In the genomic region with DNA sequence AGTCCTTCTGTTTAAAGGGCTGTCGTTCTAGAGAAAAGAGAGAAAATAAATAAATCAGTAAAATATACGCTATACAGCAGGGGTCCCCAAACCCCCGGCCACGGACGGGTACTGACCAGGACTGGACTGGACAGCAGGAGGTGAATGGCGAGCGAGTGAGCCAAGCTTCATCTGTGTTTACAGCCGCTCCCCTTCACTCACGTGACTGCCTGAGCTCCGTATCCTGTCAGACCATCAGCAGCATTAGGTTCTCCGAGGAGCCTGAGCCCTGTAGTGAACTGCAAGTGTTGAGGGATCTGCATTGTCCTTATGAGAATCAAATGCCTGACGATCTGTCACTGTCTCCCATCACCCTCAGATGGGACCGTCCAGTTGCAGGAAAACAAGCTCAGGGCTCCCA, we compare ENCODE assay signal across 1 cellular context.
A peak's percentile ranks its signal among the peaks of the same experiment; 100 is the strongest.
TF ChIP-seq lines count a peak whose summit lies in the region.

No MANE protein-coding gene starts in this region.

TF ChIP-seq in K562, 482 proteins besides CTCF, POLR2A, EP300 and RAD21 (continued from another document and continues in another):
- no peak for TF ChIP-seq KAT7 (CRISPR knock-in tag; IDR thresholded peaks at IDR 0.05; ENCODE audit: borderline replicate concordance)
- peak; percentile 85; the same call in 1 of the 2 replicates for TF ChIP-seq TOE1 (IDR thresholded peaks at IDR 0.05; ENCODE audit: borderline replicate concordance)
- TF ChIP-seq TOE1 (CRISPR knock-in tag; IDR thresholded peaks at IDR 0.05; ENCODE audit: borderline replicate concordance, low read depth), result no peak
- TF ChIP-seq, protein P1, sequence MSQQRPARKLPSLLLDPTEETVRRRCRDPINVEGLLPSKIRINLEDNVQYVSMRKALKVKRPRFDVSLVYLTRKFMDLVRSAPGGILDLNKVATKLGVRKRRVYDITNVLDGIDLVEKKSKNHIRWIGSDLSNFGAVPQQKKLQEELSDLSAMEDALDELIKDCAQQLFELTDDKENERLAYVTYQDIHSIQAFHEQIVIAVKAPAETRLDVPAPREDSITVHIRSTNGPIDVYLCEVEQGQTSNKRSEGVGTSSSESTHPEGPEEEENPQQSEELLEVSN (IDR thresholded peaks at IDR 0.05; ENCODE audit: borderline replicate concordance in 1 of 2, extremely low read depth in 1 of 2, insufficient read depth in 1 of 2, insufficient read length in 1 of 2, low read depth in 1 of 2, low read length in 1 of 2, poor library complexity in 1 of 2, severe bottlenecking in 1 of 2), result peak in 1 of 2 experiments; percentile 13
- TF ChIP-seq ATF1 (CRISPR knock-in tag; IDR thresholded peaks at IDR 0.05), result no peak
- no peak for TF ChIP-seq ATF1 (tag; IDR thresholded peaks at IDR 0.05)
- TF ChIP-seq SREBF1 (IDR thresholded peaks at IDR 0.05; ENCODE audit: borderline replicate concordance, low read depth, low read length), result no peak
- TF ChIP-seq CXXC5 (CRISPR knock-in tag; IDR thresholded peaks at IDR 0.05), result no peak
- TF ChIP-seq TCF7 (IDR thresholded peaks at IDR 0.05; ENCODE audit: borderline replicate concordance), result no peak
- TF ChIP-seq ZBTB8A (IDR thresholded peaks at IDR 0.05; ENCODE audit: partially characterized antibody), result no peak
- TF ChIP-seq ZNF274 (IDR thresholded peaks at IDR 0.05; ENCODE audit: borderline replicate concordance, low read depth, low read length), result no peak
- no peak for TF ChIP-seq PHF21A (IDR thresholded peaks at IDR 0.05; ENCODE audit: borderline replicate concordance, low read depth)
- TF ChIP-seq MBD2 (IDR thresholded peaks at IDR 0.05; ENCODE audit: borderline replicate concordance, low read depth), result no peak
- no peak for TF ChIP-seq ZNF165 (CRISPR knock-in tag; IDR thresholded peaks at IDR 0.05; ENCODE audit: borderline replicate concordance)
- no peak for TF ChIP-seq HDGF (IDR thresholded peaks at IDR 0.05)
- no peak for TF ChIP-seq RUNX1 (IDR thresholded peaks at IDR 0.05; ENCODE audit: low read depth)
- TF ChIP-seq RB1 (IDR thresholded peaks at IDR 0.05; ENCODE audit: low read depth), result no peak
- TF ChIP-seq POLR2G (IDR thresholded peaks at IDR 0.05; ENCODE audit: low read depth, low read length), result no peak
- TF ChIP-seq MAZ (CRISPR knock-in tag; conservative IDR thresholded peaks at IDR 0.05 in 1 of 2, IDR thresholded peaks at IDR 0.05 in 1 of 2), result no peak
- no peak for TF ChIP-seq HMG20A (CRISPR knock-in tag; conservative IDR thresholded peaks at IDR 0.05)
- TF ChIP-seq SAFB (IDR thresholded peaks at IDR 0.05; ENCODE audit: borderline replicate concordance, low read depth, low read length), result no peak
- TF ChIP-seq TFAM (CRISPR knock-in tag; conservative IDR thresholded peaks at IDR 0.05), result no peak
- TF ChIP-seq, protein P2, sequence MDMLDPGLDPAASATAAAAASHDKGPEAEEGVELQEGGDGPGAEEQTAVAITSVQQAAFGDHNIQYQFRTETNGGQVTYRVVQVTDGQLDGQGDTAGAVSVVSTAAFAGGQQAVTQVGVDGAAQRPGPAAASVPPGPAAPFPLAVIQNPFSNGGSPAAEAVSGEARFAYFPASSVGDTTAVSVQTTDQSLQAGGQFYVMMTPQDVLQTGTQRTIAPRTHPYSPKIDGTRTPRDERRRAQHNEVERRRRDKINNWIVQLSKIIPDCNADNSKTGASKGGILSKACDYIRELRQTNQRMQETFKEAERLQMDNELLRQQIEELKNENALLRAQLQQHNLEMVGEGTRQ (CRISPR knock-in tag; IDR thresholded peaks at IDR 0.05), result peak; percentile 82
- no peak for TF ChIP-seq KLF13 (tag; IDR thresholded peaks at IDR 0.05; ENCODE audit: borderline replicate concordance, low read depth)
- TF ChIP-seq, protein P3, sequence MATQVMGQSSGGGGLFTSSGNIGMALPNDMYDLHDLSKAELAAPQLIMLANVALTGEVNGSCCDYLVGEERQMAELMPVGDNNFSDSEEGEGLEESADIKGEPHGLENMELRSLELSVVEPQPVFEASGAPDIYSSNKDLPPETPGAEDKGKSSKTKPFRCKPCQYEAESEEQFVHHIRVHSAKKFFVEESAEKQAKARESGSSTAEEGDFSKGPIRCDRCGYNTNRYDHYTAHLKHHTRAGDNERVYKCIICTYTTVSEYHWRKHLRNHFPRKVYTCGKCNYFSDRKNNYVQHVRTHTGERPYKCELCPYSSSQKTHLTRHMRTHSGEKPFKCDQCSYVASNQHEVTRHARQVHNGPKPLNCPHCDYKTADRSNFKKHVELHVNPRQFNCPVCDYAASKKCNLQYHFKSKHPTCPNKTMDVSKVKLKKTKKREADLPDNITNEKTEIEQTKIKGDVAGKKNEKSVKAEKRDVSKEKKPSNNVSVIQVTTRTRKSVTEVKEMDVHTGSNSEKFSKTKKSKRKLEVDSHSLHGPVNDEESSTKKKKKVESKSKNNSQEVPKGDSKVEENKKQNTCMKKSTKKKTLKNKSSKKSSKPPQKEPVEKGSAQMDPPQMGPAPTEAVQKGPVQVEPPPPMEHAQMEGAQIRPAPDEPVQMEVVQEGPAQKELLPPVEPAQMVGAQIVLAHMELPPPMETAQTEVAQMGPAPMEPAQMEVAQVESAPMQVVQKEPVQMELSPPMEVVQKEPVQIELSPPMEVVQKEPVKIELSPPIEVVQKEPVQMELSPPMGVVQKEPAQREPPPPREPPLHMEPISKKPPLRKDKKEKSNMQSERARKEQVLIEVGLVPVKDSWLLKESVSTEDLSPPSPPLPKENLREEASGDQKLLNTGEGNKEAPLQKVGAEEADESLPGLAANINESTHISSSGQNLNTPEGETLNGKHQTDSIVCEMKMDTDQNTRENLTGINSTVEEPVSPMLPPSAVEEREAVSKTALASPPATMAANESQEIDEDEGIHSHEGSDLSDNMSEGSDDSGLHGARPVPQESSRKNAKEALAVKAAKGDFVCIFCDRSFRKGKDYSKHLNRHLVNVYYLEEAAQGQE (CRISPR knock-in tag; IDR thresholded peaks at IDR 0.05; ENCODE audit: low read depth), result no peak
- TF ChIP-seq, protein P4, sequence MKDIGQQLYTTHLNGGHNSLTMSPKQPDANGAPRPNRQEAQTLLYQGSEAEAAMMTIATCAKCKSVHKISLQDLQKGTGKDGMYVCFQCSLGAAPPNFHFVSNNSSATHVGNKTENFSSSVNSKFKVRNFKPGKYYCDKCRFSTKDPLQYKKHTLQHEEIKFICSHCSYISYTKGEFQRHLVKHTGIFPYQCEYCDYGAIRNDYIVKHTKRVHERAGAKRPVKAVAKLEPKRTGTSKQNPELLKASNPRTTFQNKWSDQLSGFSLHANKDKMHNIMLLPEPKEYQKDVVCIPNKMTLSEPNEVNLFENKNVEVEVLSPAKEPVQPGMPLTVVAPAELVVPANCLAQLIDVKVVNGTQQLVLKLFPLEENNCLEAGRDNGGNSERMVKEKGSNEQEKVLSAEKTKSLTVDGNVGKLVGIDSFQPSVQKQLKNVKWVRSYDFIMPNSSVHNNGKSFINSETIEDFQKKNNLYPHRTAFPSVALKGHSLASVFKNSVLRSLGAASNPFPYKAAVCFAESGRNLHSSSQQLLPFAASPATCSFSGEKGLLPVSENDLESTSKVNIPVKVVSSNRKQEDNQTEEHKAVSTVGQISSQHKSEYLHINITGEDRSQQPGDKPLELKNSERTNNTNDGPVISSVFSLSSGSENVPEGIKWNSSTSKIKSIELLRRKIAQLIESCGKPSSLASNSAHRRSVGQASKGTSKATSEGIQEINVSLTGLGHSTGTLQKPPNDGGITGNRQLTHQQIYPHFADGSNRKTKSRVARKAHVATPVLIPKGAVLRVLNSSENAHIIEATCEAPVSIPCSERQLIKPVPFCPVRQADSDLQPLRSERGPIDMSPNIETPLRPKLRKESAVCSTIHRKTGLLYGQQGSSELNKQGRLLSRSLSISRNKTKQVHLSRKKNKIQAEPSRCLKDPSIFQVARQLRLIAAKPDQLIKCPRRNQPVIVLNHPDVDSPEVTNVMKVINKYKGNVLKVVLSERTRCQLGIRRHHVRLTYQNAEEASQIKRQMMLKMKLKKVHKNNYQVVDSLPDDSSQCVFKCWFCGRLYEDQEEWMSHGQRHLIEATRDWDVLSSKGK (CRISPR knock-in tag; IDR thresholded peaks at IDR 0.05), result no peak
- no peak for TF ChIP-seq ILF3 (IDR thresholded peaks at IDR 0.05; ENCODE audit: borderline replicate concordance)
- TF ChIP-seq JUNB (CRISPR knock-in tag; conservative IDR thresholded peaks at IDR 0.05), result no peak
- TF ChIP-seq RFX5 (IDR thresholded peaks at IDR 0.05; ENCODE audit: low read depth, low read length), result no peak
- TF ChIP-seq, protein P5, sequence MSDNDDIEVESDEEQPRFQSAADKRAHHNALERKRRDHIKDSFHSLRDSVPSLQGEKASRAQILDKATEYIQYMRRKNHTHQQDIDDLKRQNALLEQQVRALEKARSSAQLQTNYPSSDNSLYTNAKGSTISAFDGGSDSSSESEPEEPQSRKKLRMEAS (CRISPR knock-in tag; IDR thresholded peaks at IDR 0.05), result no peak
- TF ChIP-seq, protein P6, sequence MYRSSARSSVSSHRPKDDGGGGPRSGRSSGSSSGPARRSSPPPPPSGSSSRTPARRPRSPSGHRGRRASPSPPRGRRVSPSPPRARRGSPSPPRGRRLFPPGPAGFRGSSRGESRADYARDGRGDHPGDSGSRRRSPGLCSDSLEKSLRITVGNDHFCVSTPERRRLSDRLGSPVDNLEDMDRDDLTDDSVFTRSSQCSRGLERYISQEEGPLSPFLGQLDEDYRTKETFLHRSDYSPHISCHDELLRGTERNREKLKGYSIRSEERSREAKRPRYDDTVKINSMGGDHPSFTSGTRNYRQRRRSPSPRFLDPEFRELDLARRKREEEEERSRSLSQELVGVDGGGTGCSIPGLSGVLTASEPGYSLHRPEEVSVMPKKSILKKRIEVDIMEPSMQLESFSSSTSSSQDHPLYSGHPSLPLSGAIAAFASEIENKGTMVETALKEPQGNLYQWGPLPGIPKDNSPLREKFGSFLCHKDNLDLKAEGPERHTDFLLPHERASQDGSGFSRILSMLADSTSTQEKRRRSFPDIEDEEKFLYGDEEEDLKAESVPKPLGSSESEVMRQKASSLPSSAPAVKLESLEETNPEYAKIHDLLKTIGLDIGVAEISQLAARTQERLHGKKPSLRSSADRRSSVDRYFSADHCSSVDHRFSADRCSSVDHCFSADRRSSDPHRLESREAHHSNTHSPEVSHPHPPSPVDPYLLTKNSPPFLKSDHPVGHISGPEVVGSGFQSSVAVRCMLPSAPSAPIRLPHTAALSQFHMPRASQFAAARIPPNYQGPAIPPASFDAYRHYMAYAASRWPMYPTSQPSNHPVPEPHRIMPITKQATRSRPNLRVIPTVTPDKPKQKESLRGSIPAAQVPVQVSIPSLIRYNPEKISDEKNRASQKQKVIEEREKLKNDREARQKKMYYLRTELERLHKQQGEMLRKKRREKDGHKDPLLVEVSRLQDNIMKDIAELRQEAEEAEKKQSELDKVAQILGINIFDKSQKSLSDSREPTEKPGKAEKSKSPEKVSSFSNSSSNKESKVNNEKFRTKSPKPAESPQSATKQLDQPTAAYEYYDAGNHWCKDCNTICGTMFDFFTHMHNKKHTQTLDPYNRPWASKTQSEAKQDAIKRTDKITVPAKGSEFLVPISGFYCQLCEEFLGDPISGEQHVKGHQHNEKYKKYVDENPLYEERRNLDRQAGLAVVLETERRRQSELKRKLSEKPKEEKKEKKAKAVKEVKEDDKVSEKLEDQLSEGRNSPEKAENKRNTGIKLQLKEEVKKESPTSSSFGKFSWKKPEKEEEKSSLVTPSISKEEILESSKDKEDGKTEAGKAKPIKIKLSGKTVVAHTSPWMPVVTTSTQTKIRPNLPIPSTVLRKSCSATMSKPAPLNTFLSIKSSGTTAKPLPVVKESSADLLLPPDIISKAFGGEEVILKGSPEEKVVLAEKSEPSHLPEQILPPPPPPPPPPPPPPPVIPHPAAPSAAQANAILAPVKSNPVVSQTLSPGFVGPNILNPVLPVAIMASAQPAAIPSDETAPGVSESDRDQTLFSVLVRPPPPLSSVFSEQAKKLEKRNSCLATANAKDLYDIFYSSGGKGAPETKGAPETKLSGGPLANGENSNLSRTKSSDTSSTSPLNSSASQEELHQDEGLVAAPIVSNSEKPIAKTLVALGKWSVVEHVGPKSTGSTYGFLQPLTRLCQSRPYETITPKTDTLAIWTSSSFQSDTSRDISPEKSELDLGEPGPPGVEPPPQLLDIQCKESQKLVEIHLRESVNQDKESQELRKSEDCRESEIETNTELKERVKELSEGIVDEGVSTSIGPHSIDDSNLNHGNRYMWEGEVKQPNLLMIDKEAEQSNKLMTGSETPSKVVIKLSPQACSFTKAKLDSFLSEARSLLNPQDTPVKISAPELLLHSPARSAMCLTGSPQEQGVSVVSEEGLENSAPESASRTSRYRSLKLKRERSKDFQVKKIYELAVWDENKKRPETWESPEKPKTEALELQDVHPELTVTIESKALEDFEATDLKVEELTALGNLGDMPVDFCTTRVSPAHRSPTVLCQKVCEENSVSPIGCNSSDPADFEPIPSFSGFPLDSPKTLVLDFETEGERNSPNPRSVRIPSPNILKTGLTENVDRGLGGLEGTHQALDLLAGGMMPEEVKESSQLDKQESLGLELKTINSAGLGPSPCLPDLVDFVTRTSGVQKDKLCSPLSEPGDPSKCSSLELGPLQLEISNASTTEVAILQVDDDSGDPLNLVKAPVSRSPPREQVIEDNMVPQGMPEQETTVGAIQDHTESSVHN (IDR thresholded peaks at IDR 0.05; ENCODE audit: borderline replicate concordance in 1 of 2, low read depth in 1 of 2), result no peak
- TF ChIP-seq, protein P7, sequence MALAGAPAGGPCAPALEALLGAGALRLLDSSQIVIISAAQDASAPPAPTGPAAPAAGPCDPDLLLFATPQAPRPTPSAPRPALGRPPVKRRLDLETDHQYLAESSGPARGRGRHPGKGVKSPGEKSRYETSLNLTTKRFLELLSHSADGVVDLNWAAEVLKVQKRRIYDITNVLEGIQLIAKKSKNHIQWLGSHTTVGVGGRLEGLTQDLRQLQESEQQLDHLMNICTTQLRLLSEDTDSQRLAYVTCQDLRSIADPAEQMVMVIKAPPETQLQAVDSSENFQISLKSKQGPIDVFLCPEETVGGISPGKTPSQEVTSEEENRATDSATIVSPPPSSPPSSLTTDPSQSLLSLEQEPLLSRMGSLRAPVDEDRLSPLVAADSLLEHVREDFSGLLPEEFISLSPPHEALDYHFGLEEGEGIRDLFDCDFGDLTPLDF (CRISPR knock-in tag; IDR thresholded peaks at IDR 0.05), result no peak
- TF ChIP-seq RCOR1 (IDR thresholded peaks at IDR 0.05; ENCODE audit: borderline replicate concordance in 1 of 2, low read depth in 2 of 2, low read length in 2 of 2), result peak in 1 of 2 experiments; percentile 12; a peak in 1 of 4 replicates
- no peak for TF ChIP-seq SMARCA4 (IDR thresholded peaks at IDR 0.05)
- TF ChIP-seq, protein P8, sequence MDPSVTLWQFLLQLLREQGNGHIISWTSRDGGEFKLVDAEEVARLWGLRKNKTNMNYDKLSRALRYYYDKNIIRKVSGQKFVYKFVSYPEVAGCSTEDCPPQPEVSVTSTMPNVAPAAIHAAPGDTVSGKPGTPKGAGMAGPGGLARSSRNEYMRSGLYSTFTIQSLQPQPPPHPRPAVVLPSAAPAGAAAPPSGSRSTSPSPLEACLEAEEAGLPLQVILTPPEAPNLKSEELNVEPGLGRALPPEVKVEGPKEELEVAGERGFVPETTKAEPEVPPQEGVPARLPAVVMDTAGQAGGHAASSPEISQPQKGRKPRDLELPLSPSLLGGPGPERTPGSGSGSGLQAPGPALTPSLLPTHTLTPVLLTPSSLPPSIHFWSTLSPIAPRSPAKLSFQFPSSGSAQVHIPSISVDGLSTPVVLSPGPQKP (CRISPR knock-in tag; IDR thresholded peaks at IDR 0.05), result no peak
- TF ChIP-seq, protein P9, sequence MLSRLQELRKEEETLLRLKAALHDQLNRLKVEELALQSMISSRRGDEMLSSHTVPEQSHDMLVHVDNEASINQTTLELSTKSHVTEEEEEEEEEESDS (CRISPR knock-in tag; IDR thresholded peaks at IDR 0.05), result no peak
